31 cellular contexts compared by ENCODE assay signal in genomic region chr9:78253285-78253684, GRCh38.
"Had no signal": no experiment of that assay in that cellular context is flagged by ENCODE, and none has a peak within 500 bp of the region (broad histone marks: within the 10 kb centered on the region; RNA-seq: fewer than 3 reads in every experiment).

No MANE protein-coding gene starts in this region.

- H3K27me3 ChIP-seq: ascending aorta, breast epithelium, cardiac muscle cell, colonic mucosa, esophagus squamous epithelium had no signal

- H3K27ac Mint-ChIP-seq: activated CD4-positive, alpha-beta memory T cell treated with anti-CD3 and anti-CD28 coated beads for 36 hours; activated CD4-positive, alpha-beta T cell treated with anti-CD3 and anti-CD28 coated beads for 36 hours; activated CD4-positive, alpha-beta T cell treated with anti-CD3 and anti-CD28 coated beads, Interleukin-2, amount 10 ng/mL, durations not matched to agents 24 days and 14 days; activated CD8-positive, alpha-beta memory T cell treated with anti-CD3 and anti-CD28 coated beads, Interleukin-2, amount 10 ng/mL, durations not matched to agents 7 days and 5 days; activated CD8-positive, alpha-beta T cell treated with anti-CD3 and anti-CD28 coated beads, Interleukin-2, amount 10 ng/mL, durations not matched to agents 7 days and 5 days; activated naive CD4-positive, alpha-beta T cell treated with anti-CD3 and anti-CD28 coated beads, Interleukin-2, amount 10 ng/mL, durations not matched to agents 7 days and 5 days; activated naive CD4-positive, alpha-beta T cell treated with anti-CD3 and anti-CD28 coated beads, Interleukin-2, amount 50 U/mL, for 72 hours; activated naive CD8-positive, alpha-beta T cell treated with anti-CD3 and anti-CD28 coated beads, Interleukin-2, amount 10 ng/mL, durations not matched to agents 7 days and 5 days; activated T-helper 1 cell treated with anti-CD3 and anti-CD28 coated beads, Interleukin-12 subunit alpha, Interleukin-12 subunit beta, Interleukin-2, Interleukin-4 antibody, amounts not matched to agents 30 ng/mL and 10 ng/mL and 1 ng/mL, durations not matched to agents 14 hours and 24 hours and 36 hours; activated T-helper 2 cell treated with anti-CD3 and anti-CD28 coated beads, Interferon-gamma antibody, Interleukin-2, Interleukin-4, amounts not matched to agents 10 μg/mL and 5 μg/mL and 100 μg/mL, durations not matched to agents 14 hours and 24 hours and 36 hours; brain had no signal

- H3K4me3 Mint-ChIP-seq: activated CD4-positive, alpha-beta memory T cell treated with anti-CD3 and anti-CD28 coated beads for 36 hours; activated CD4-positive, alpha-beta T cell treated with anti-CD3 and anti-CD28 coated beads for 36 hours; activated CD4-positive, alpha-beta T cell treated with anti-CD3 and anti-CD28 coated beads, Interleukin-2, amount 10 ng/mL, durations not matched to agents 24 days and 14 days; activated CD8-positive, alpha-beta memory T cell treated with anti-CD3 and anti-CD28 coated beads, Interleukin-2, amount 10 ng/mL, durations not matched to agents 7 days and 5 days; activated CD8-positive, alpha-beta T cell treated with anti-CD3 and anti-CD28 coated beads, Interleukin-2, amount 10 ng/mL, durations not matched to agents 7 days and 5 days; activated naive CD4-positive, alpha-beta T cell treated with anti-CD3 and anti-CD28 coated beads, Interleukin-2, amount 10 ng/mL, durations not matched to agents 7 days and 5 days; activated naive CD8-positive, alpha-beta T cell treated with anti-CD3 and anti-CD28 coated beads, Interleukin-2, amount 10 ng/mL, durations not matched to agents 7 days and 5 days; activated T-helper 1 cell treated with anti-CD3 and anti-CD28 coated beads, Interleukin-12 subunit alpha, Interleukin-12 subunit beta, Interleukin-2, Interleukin-4 antibody, amounts not matched to agents 30 ng/mL and 10 ng/mL and 1 ng/mL, durations not matched to agents 14 hours and 24 hours and 36 hours; brain had no signal

- H3K4me1 Mint-ChIP-seq: activated CD4-positive, alpha-beta T cell treated with anti-CD3 and anti-CD28 coated beads for 36 hours had no signal

- H3K4me1 ChIP-seq: ascending aorta, breast epithelium, colonic mucosa, esophagus squamous epithelium had no signal

- H3K27ac ChIP-seq: ascending aorta, breast epithelium, cardiac muscle cell, colonic mucosa, epithelial cell of prostate, esophagus squamous epithelium had no signal

- H3K4me3 ChIP-seq: ascending aorta, breast epithelium, cardiac muscle cell, colonic mucosa, esophagus squamous epithelium had no signal

- ATAC-seq: activated CD4-positive, alpha-beta T cell treated with anti-CD3 and anti-CD28 coated beads for 36 hours; activated CD8-positive, alpha-beta memory T cell treated with anti-CD3 and anti-CD28 coated beads, Interleukin-2, amount 10 ng/mL, durations not matched to agents 7 days and 5 days; activated CD8-positive, alpha-beta T cell treated with anti-CD3 and anti-CD28 coated beads, Interleukin-2, amount 10 ng/mL, durations not matched to agents 7 days and 5 days; activated naive CD4-positive, alpha-beta T cell treated with anti-CD3 and anti-CD28 coated beads, Interleukin-2, amount 50 U/mL, for 72 hours had no signal

- H3K9me3 ChIP-seq: ascending aorta, breast epithelium, colonic mucosa, esophagus squamous epithelium had no signal

- DNase-seq: activated CD4-positive, alpha-beta memory T cell treated with anti-CD3 and anti-CD28 coated beads for 36 hours; activated CD4-positive, alpha-beta T cell treated with anti-CD3 and anti-CD28 coated beads for 36 hours; activated CD4-positive, alpha-beta T cell treated with anti-CD3 and anti-CD28 coated beads, Interleukin-2, amount 10 ng/mL, durations not matched to agents 24 days and 14 days; activated CD4-positive, CD25-positive, alpha-beta regulatory T cell; activated CD4-positive, CD25-positive, alpha-beta regulatory T cell treated with anti-CD3 and anti-CD28 coated beads, Interleukin-2, amount 50 U/mL, for 72 hours; activated CD8-positive, alpha-beta memory T cell treated with anti-CD3 and anti-CD28 coated beads, Interleukin-2, amount 10 ng/mL, durations not matched to agents 7 days and 5 days; activated CD8-positive, alpha-beta memory T cell treated with anti-CD3 and anti-CD28 coated beads, Interleukin-2, amount 50 U/mL, for 4 hours; activated CD8-positive, alpha-beta T cell treated with anti-CD3 and anti-CD28 coated beads, Interleukin-2, amount 10 ng/mL, durations not matched to agents 7 days and 5 days; activated effector memory CD4-positive, alpha-beta T cell treated with anti-CD3 and anti-CD28 coated beads, Interleukin-2, amount 50 U/mL, for 16 hours; activated naive CD4-positive, alpha-beta T cell treated with anti-CD3 and anti-CD28 coated beads, Interleukin-2, amount 10 ng/mL, durations not matched to agents 7 days and 5 days; activated naive CD8-positive, alpha-beta T cell treated with anti-CD3 and anti-CD28 coated beads, Interleukin-2, amount 10 ng/mL, durations not matched to agents 7 days and 5 days; activated T-cell treated with anti-CD3 and anti-CD28 coated beads, Interleukin-2, amount 50 U/mL, for 1 hour; activated T-cell treated with anti-CD3 and anti-CD28 coated beads, Interleukin-2, amount 50 U/mL, for 48 hours; central memory CD4-positive, alpha-beta T cell; cerebellar nuclear complex; colonic mucosa; effector CD8-positive, alpha-beta T cell; esophagus squamous epithelium; head of caudate nucleus; T-helper 2 cell had no signal

- H3K27me3 Mint-ChIP-seq: activated CD4-positive, alpha-beta memory T cell treated with anti-CD3 and anti-CD28 coated beads for 36 hours; activated CD4-positive, alpha-beta T cell treated with anti-CD3 and anti-CD28 coated beads for 36 hours; activated CD4-positive, alpha-beta T cell treated with anti-CD3 and anti-CD28 coated beads, Interleukin-2, amount 10 ng/mL, durations not matched to agents 24 days and 14 days; activated CD8-positive, alpha-beta memory T cell treated with anti-CD3 and anti-CD28 coated beads, Interleukin-2, amount 10 ng/mL, durations not matched to agents 7 days and 5 days; activated naive CD4-positive, alpha-beta T cell treated with anti-CD3 and anti-CD28 coated beads, Interleukin-2, amount 10 ng/mL, durations not matched to agents 7 days and 5 days; activated naive CD8-positive, alpha-beta T cell treated with anti-CD3 and anti-CD28 coated beads, Interleukin-2, amount 10 ng/mL, durations not matched to agents 7 days and 5 days; brain had no signal

- H3K36me3 ChIP-seq: breast epithelium, colonic mucosa had no signal

- H3K9me3 Mint-ChIP-seq: activated CD4-positive, alpha-beta memory T cell treated with anti-CD3 and anti-CD28 coated beads for 36 hours; activated CD4-positive, alpha-beta T cell treated with anti-CD3 and anti-CD28 coated beads, Interleukin-2, amount 10 ng/mL, durations not matched to agents 24 days and 14 days; activated naive CD4-positive, alpha-beta T cell treated with anti-CD3 and anti-CD28 coated beads, Interleukin-2, amount 10 ng/mL, durations not matched to agents 7 days and 5 days; activated naive CD4-positive, alpha-beta T cell treated with anti-CD3 and anti-CD28 coated beads, Interleukin-2, amount 50 U/mL, for 72 hours; activated naive CD8-positive, alpha-beta T cell treated with anti-CD3 and anti-CD28 coated beads, Interleukin-2, amount 10 ng/mL, durations not matched to agents 7 days and 5 days; activated T-helper 1 cell treated with anti-CD3 and anti-CD28 coated beads, Interleukin-12 subunit alpha, Interleukin-12 subunit beta, Interleukin-2, Interleukin-4 antibody, amounts not matched to agents 30 ng/mL and 10 ng/mL and 1 ng/mL, durations not matched to agents 14 hours and 24 hours and 36 hours; activated T-helper 2 cell treated with anti-CD3 and anti-CD28 coated beads, Interferon-gamma antibody, Interleukin-2, Interleukin-4, amounts not matched to agents 10 μg/mL and 5 μg/mL and 100 μg/mL, durations not matched to agents 14 hours and 24 hours and 36 hours; brain had no signal

- FAIRE-seq: endometrium, endothelial cell of umbilical vein, frontal cortex had no signal
